Comparison of ENCODE assay signal across 9 cellular contexts in the genomic region with DNA sequence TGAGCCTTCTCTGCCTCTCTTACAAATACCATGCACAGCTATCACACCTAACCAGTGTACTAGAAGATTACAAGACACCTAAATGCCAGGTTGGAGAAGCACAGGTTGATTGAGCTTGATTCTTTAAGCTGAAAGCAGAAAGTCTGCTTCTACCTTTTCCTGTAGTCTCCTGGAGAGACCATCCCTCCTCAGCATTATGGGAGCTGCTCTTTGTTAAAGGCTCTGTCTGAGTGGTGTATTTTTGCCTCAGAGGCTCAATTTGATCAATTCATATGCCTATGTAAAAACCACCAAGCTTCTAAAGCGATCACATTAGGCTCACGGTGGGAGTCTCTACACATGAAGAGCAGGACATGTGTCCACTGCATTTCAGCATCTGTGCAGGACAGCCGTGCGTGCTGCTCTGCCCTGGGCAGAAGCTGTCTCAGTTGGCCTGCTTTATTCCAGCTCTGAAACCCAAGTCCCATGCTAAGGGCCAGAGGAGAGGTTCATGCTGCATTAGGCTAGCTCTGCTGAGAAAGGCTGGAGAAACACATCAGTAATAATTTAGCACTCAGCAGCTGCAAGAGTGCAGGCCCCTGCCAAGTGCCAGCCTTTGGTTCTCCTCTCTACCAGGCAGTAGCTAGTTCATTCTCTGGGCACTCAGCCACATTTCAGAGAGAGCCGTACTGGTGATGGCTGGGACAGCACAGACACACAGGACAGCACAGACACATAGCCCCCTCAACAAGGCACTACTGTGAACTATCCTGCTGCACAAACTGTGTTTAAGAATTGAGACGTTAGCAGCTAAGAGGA. TPM values are rescaled to one million over a fixed set of nuclear protein-coding genes. Genes with fewer than 3 reads are reported as not detected.
A peak's percentile ranks its signal among the peaks of the same experiment; 100 is the strongest.
DNase-seq lines count a peak whose midpoint lies in the region; ATAC-seq and TF ChIP-seq lines count a peak whose summit lies in the region.
"Had no signal": no experiment of that assay in that cellular context is flagged by ENCODE, and none has a peak within 500 bp of the region (broad histone marks: within the 10 kb centered on the region; RNA-seq: fewer than 3 reads in every experiment).

No MANE protein-coding gene starts in this region.

- DNase-seq in LHCN-M2 (ENCODE audit: low read depth) = peak; percentile 66
- no peak for DNase-seq in RWPE2 (ENCODE audit: low spot score)
- DNase-seq in right cardiac atrium = peak; percentile 59 to 81 (median 76)
- no peak for DNase-seq in stimulated activated effector memory CD8-positive, alpha-beta T cell treated with anti-CD3 and anti-CD28 coated beads, Interleukin-12 subunit alpha, Interleukin-12 subunit beta, amount 100 ng/mL, for 72 hours (ENCODE audit: low spot score in 2 of 2)
- no peak for DNase-seq in stomach
- DNase-seq in T-helper 9 cell = no peak
- DNase-seq in T-cell = no peak
- DNase-seq in dedifferentiated amniotic fluid mesenchymal stem cell (ENCODE audit: extremely low spot score) = no peak

- H3K27me3 ChIP-seq in RWPE2 (ENCODE audit: insufficient read depth, poor library complexity, severe bottlenecking) = no peaks in the 10 kb centered on the region
- H3K27me3 ChIP-seq in right cardiac atrium (ENCODE audit: control insufficient read depth, insufficient read depth) = no peaks in the 10 kb centered on the region
- H3K27me3 ChIP-seq in stomach = no peaks in the 10 kb centered on the region

- POLR2A ChIA-PET in T-cell (lab: Charles Lee) = interaction anchor here in 1 of 2 donors (0.5 kb wide), 3 partner anchors 8 to 701 kb away, joined by 3 to 4 read pairs (median 3); no protein-coding TSS in a partner anchor

- 49% methylated on average over 6 of the region's 6 CpGs for WGBS in right cardiac atrium
- WGBS in stomach, 5 donors = 63 to 73% (median 70%) methylated on average over 6 of the region's 6 CpGs

- H3K9me3 ChIP-seq in RWPE2 (ENCODE audit: severe bottlenecking) (no peaks in the 10 kb centered on the region), right cardiac atrium (ENCODE audit: control insufficient read depth, low read length) (no peaks in the 10 kb centered on the region), stomach (no peaks in the 10 kb centered on the region)

- H3K4me1 Mint-ChIP-seq in stimulated activated effector memory CD8-positive, alpha-beta T cell treated with anti-CD3 and anti-CD28 coated beads, Interleukin-12 subunit alpha, Interleukin-12 subunit beta, amount 100 ng/mL, for 72 hours = no peaks in the 10 kb centered on the region
- peaks cover 8 to 9% (median 8%) of the 10 kb centered on the region in 3 donors for H3K4me1 Mint-ChIP-seq in T-cell
- H3K4me1 Mint-ChIP-seq: central memory CD8-positive, alpha-beta T cell had no signal

- CTCF ChIA-PET in T-cell (lab: Charles Lee) = interaction anchor here in 1 of 2 donors (1.2 kb wide), 1 partner anchor 15 kb away, joined by 5 read pairs; no protein-coding TSS in a partner anchor

- ATAC-seq in RWPE2 (ENCODE audit: low read depth) (peak; percentile 31; the same call in 1 of the 3 replicates), right cardiac atrium (peak; percentile 97), T-cell (replicated peaks in 1 of 4) (no peak)
- peak; percentile 26 for ATAC-seq in stimulated activated effector memory CD8-positive, alpha-beta T cell treated with anti-CD3 and anti-CD28 coated beads, Interleukin-12 subunit alpha, Interleukin-12 subunit beta, amount 100 ng/mL, for 72 hours

- no peaks in the 10 kb centered on the region for H3K36me3 ChIP-seq in RWPE2 (ENCODE audit: low read depth)
- H3K36me3 ChIP-seq in stomach = no peaks in the 10 kb centered on the region

- H3K27me3 Mint-ChIP-seq in T-cell = no peaks in the 10 kb centered on the region

- TF ChIP-seq CTCF in RWPE2 (IDR thresholded peaks at IDR 0.05; ENCODE audit: poor library complexity, severe bottlenecking) (no peak), stomach (IDR thresholded peaks at IDR 0.05) (no peak)

- H3K27ac Mint-ChIP-seq in stimulated activated effector memory CD8-positive, alpha-beta T cell treated with anti-CD3 and anti-CD28 coated beads, Interleukin-12 subunit alpha, Interleukin-12 subunit beta, amount 100 ng/mL, for 72 hours = no peak overlapping the region
- H3K27ac Mint-ChIP-seq in T-cell = no peak overlapping the region

- intact Hi-C loops in right cardiac atrium (cut with DNase I) (no loop called here), stomach (cut with DNase I; ENCODE audit: low total_unique reads) (no loop called here)

- H3K36me3 Mint-ChIP-seq in stimulated activated effector memory CD8-positive, alpha-beta T cell treated with anti-CD3 and anti-CD28 coated beads, Interleukin-12 subunit alpha, Interleukin-12 subunit beta, amount 100 ng/mL, for 72 hours = no peaks in the 10 kb centered on the region
- no peaks in the 10 kb centered on the region for H3K36me3 Mint-ChIP-seq in T-cell

- H3K4me3 ChIP-seq in RWPE2 (ENCODE audit: severe bottlenecking) (no peak overlapping the region), right cardiac atrium (ENCODE audit: low read length) (no peak overlapping the region), stomach (no peak overlapping the region)

- TF ChIP-seq EP300 in stomach (IDR thresholded peaks at IDR 0.05) = no peak

- no peaks in the 10 kb centered on the region for H3K9me3 Mint-ChIP-seq in stimulated activated effector memory CD8-positive, alpha-beta T cell treated with anti-CD3 and anti-CD28 coated beads, Interleukin-12 subunit alpha, Interleukin-12 subunit beta, amount 100 ng/mL, for 72 hours
- H3K9me3 Mint-ChIP-seq in T-cell = no peaks in the 10 kb centered on the region
- H3K9me3 Mint-ChIP-seq: central memory CD8-positive, alpha-beta T cell had no signal

- H3K27ac ChIP-seq in RWPE2 (ENCODE audit: poor library complexity, severe bottlenecking) = no peak overlapping the region
- peak overlapping the region; percentile 6 for H3K27ac ChIP-seq in right cardiac atrium (ENCODE audit: low read length)
- H3K27ac ChIP-seq in stomach = no peak overlapping the region

- H3K4me3 Mint-ChIP-seq in stimulated activated effector memory CD8-positive, alpha-beta T cell treated with anti-CD3 and anti-CD28 coated beads, Interleukin-12 subunit alpha, Interleukin-12 subunit beta, amount 100 ng/mL, for 72 hours = no peak overlapping the region
- no peak overlapping the region for H3K4me3 Mint-ChIP-seq in T-cell
- H3K4me3 Mint-ChIP-seq: central memory CD8-positive, alpha-beta T cell had no signal

- no peaks in the 10 kb centered on the region for H3K4me1 ChIP-seq in RWPE2 (ENCODE audit: insufficient read depth, poor library complexity, severe bottlenecking)
- no peaks in the 10 kb centered on the region for H3K4me1 ChIP-seq in right cardiac atrium (ENCODE audit: control insufficient read depth, insufficient read depth, low read length)
- H3K4me1 ChIP-seq in stomach = peaks cover 0 to 9% (median 4%) of the 10 kb centered on the region in 4 donors

- no peak for TF ChIP-seq POLR2A in stomach (IDR thresholded peaks at IDR 0.05)

RNA-seq across cellular contexts. Expression of a gene that starts 41.6 kb away (rescaled TPM):
- total RNA-seq in LHCN-M2 (2014; rRNA removed) = 65.1 and 69.5 TPM in 2 replicates
- polyA plus RNA-seq in LHCN-M2 (2012) = 54.7 TPM
- 10 to 100 TPM; 52.8 to 78.0 (median 63.9) TPM for total RNA-seq in right cardiac atrium
- 27.9 TPM for polyA plus RNA-seq in right cardiac atrium
- 10 to 100 TPM in 3 of 5 donors, 1 to 10 TPM in 2; 5.5 to 75.8 (median 19.6) TPM for total RNA-seq in stomach
- polyA plus RNA-seq in stomach = 10 to 100 TPM; 24.0 to 29.8 (median 26.6) TPM
- total RNA-seq in T-cell = 10 to 100 TPM; 36.5 to 44.8 (median 41.7) TPM

RNA-seq across cellular contexts. Expression of a gene that starts 41.8 kb away (rescaled TPM):
- total RNA-seq in LHCN-M2 (2014; rRNA removed) (14.3 and 17.2 TPM in 2 replicates), right cardiac atrium (1 to 10 TPM; 7.1 to 8.6 (median 7.6) TPM), stomach (10 to 100 TPM in 2 of 5 donors, 1 to 10 TPM in 1, under 1 TPM in 1, not detected in 1; 0.45 to 14.2 (median 10.9) TPM), T-cell (1 to 10 TPM; 3.5 to 5.1 (median 4.2) TPM)
- 5.6 TPM for polyA plus RNA-seq in LHCN-M2 (2012)
- polyA plus RNA-seq in right cardiac atrium (7.5 TPM), stomach (1 to 10 TPM; 3.9 to 8.4 (median 6.2) TPM)

Comparison
In these comparisons a context has a peak if more than half of its experiments do, and no peak if none do; other contexts are left out.
1. DNase-seq: peak in LHCN-M2 (single experiment) and right cardiac atrium (3 of 3); none in RWPE2 (single experiment), stimulated activated effector memory CD8-positive, alpha-beta T cell treated with anti-CD3 and anti-CD28 coated beads, Interleukin-12 subunit alpha, Interleukin-12 subunit beta, amount 100 ng/mL, for 72 hours (0 of 2), stomach (single experiment), T-helper 9 cell (single experiment), T-cell (0 of 34) and dedifferentiated amniotic fluid mesenchymal stem cell (single experiment).
2. ATAC-seq: peak in RWPE2 (single experiment), right cardiac atrium (2 of 2) and stimulated activated effector memory CD8-positive, alpha-beta T cell treated with anti-CD3 and anti-CD28 coated beads, Interleukin-12 subunit alpha, Interleukin-12 subunit beta, amount 100 ng/mL, for 72 hours (single experiment); none in T-cell (0 of 4).